ENCODE assay signal across 8 cellular contexts in the genomic region with DNA sequence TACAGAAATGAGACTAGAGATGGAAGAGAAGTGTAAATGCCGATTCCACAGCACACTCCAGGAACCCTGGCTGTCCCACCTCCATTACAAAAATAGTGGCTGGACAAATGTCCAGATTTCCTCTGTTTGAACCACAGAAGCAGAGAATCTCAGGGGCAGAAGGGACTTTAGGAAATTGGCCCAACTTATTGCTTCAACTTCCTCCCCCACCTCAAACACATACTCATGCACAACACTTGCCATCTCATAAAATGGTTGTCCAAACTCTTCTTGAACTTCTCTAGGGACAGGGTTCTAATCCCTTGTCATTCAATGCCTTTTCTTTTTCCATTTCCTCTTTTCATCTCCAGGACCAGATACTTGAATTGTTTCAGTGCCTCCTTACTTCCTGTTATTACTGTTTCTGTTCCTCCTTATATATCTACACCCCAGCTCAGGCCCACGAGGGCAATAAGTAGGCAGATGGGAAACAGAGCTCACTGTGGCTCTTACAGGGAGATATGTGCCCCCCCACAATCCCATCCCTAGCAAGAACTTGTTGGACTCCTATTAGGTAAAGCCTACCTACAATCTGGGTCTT. TPM values are rescaled to one million over a fixed set of nuclear protein-coding genes. Genes with fewer than 3 reads are reported as not detected.
A peak's percentile ranks its signal among the peaks of the same experiment; 100 is the strongest.
DNase-seq lines count a peak whose midpoint lies in the region; ATAC-seq and TF ChIP-seq lines count a peak whose summit lies in the region.

No MANE protein-coding gene starts in this region.

- in situ Hi-C loops in gastrocnemius medialis (cut with MboI; ENCODE audit: low sequenced_read_pairs in 4 of 4) = loop anchor here in 1 of 4 donors (25.0 kb wide), 1 partner anchor 576 kb away; a partner anchor contains a TSS
- in situ Hi-C loops in GM13976 (cut with MboI; ENCODE audit: low sequenced_read_pairs, unreplicated experiment) = no loop called here

- H3K9ac ChIP-seq in KMS-11 = peak overlapping the region; percentile 5; the same call in 1 of the 2 replicates

- peak; percentile 20 for ATAC-seq in GM19463 (IDR thresholded peaks at IDR 0.05; ENCODE audit: unreplicated experiment)
- peak; percentile 5 for ATAC-seq in central memory CD8-positive, alpha-beta T cell (replicated peaks; ENCODE audit: extremely low read depth, poor library complexity, severe bottlenecking)
- ATAC-seq in gastrocnemius medialis = peak in 1 of 2 donors; percentile 10

- H3K4me2 ChIP-seq in KMS-11 = peak overlapping the region; percentile 59

- H3K36me3 ChIP-seq in KMS-11 (ENCODE audit: insufficient read depth) (no peaks in the 10 kb centered on the region), gastrocnemius medialis (no peaks in the 10 kb centered on the region)

- H3K27ac ChIP-seq in KMS-11 (peak overlapping the region; percentile 62), gastrocnemius medialis (peak overlapping the region; percentile 61 to 77 (median 69))

- H3K36me3 Mint-ChIP-seq in CD14-positive monocyte = peaks cover 0 to 4% of the 10 kb centered on the region in 2 donors
- peaks cover 11% of the 10 kb centered on the region for H3K36me3 Mint-ChIP-seq in central memory CD8-positive, alpha-beta T cell (ENCODE audit: insufficient read depth)

- H3K9me3 Mint-ChIP-seq in CD14-positive monocyte = no peaks in the 10 kb centered on the region
- no peaks in the 10 kb centered on the region for H3K9me3 Mint-ChIP-seq in central memory CD8-positive, alpha-beta T cell

- H3K4me3 ChIP-seq in KMS-11 (IDR thresholded peaks at IDR 0.05; ENCODE audit: insufficient read depth, low read depth, low read length) (peak overlapping the region; percentile 72), gastrocnemius medialis (no peak overlapping the region)

- H4K20me1 ChIP-seq in KMS-11 (ENCODE audit: insufficient read depth) = no peaks in the 10 kb centered on the region

- peak overlapping the region; percentile 72 for H2AFZ ChIP-seq in KMS-11 (ENCODE audit: low read depth)

- DNase-seq in CD14-positive monocyte (ENCODE audit: low spot score) (peak; percentile 79), gastrocnemius medialis (no peak), HCEC 1CT (no peak), GM13976 (ENCODE audit: low spot score) (no peak), NCI-H146 treated with DMSO at 0.1 percent for 48 hours (lab: John Stamatoyannopoulos, UW; ENCODE audit: unreplicated experiment) (no peak)
- DNase-seq in central memory CD8-positive, alpha-beta T cell (ENCODE audit: low spot score in 2 of 2) = no peak

- no peaks in the 10 kb centered on the region for H3K79me2 ChIP-seq in KMS-11 (ENCODE audit: insufficient read depth, low read depth)

- H3K27me3 ChIP-seq in KMS-11 (ENCODE audit: insufficient read depth, low read depth) (no peaks in the 10 kb centered on the region), gastrocnemius medialis (no peaks in the 10 kb centered on the region)

- intact Hi-C loops in CD14-positive monocyte (cut with micrococcal nuclease) = no loop called here
- intact Hi-C loops in gastrocnemius medialis (cut with DNase I; ENCODE audit: low total_unique reads) = no loop called here

- TF ChIP-seq POLR2A in gastrocnemius medialis (IDR thresholded peaks at IDR 0.05) = no peak

- H3K4me1 ChIP-seq in KMS-11 (ENCODE audit: low read depth, poor library complexity, severe bottlenecking) (peaks cover 66% of the 10 kb centered on the region), gastrocnemius medialis (peaks cover 21% of the 10 kb centered on the region in 2 donors)

- H3K27me3 Mint-ChIP-seq in CD14-positive monocyte (ENCODE audit: low read depth in 3 of 3) = peaks cover 0 to 4% (median 1%) of the 10 kb centered on the region in 3 donors
- no peaks in the 10 kb centered on the region for H3K27me3 Mint-ChIP-seq in central memory CD8-positive, alpha-beta T cell

- TF ChIP-seq CTCF in CD14-positive monocyte (IDR thresholded peaks at IDR 0.05) = no peak
- no peak for TF ChIP-seq CTCF in KMS-11 (conservative IDR thresholded peaks at IDR 0.05; ENCODE audit: low read depth, low read length)
- no peak for TF ChIP-seq CTCF in gastrocnemius medialis (IDR thresholded peaks at IDR 0.05 in 4 of 5, conservative IDR thresholded peaks at IDR 0.05 in 1 of 5)
- no peak for TF ChIP-seq CTCF in GM13976 (IDR thresholded peaks at IDR 0.05; ENCODE audit: borderline replicate concordance, control extremely low read depth, extremely low read depth, insufficient read depth, missing control alignments)

- H3K9me3 ChIP-seq in gastrocnemius medialis = no peaks in the 10 kb centered on the region

- H3K4me3 Mint-ChIP-seq in CD14-positive monocyte = peak overlapping the region in 1 of 2 donors; percentile 64
- H3K4me3 Mint-ChIP-seq in central memory CD8-positive, alpha-beta T cell = peak overlapping the region; percentile 86

- peak overlapping the region; percentile 98 to 99 (median 99) for H3K27ac Mint-ChIP-seq in CD14-positive monocyte
- peak overlapping the region; percentile 69 for H3K27ac Mint-ChIP-seq in central memory CD8-positive, alpha-beta T cell (ENCODE audit: low read depth)

- H3K4me1 Mint-ChIP-seq in CD14-positive monocyte = peaks cover 83% of the 10 kb centered on the region
- H3K4me1 Mint-ChIP-seq in central memory CD8-positive, alpha-beta T cell = peaks cover 78% of the 10 kb centered on the region

RNA-seq across cellular contexts. Expression of a gene that starts 8.5 kb away (rescaled TPM):
- polyA plus RNA-seq in CD14-positive monocyte = 10 to 100 TPM; 16.8 to 21.0 TPM
- total RNA-seq in gastrocnemius medialis = 10 to 100 TPM; 35.5 to 47.7 (median 43.7) TPM

RNA-seq across cellular contexts. Expression of a gene that starts 13.0 kb away (rescaled TPM):
- under 1 TPM in 1 of 2 donors, not detected in 1; 0.01 TPM for polyA plus RNA-seq in CD14-positive monocyte
- 10 to 100 TPM in 1 of 4 donors, 1 to 10 TPM in 3; 1.2 to 12.4 (median 5.2) TPM for total RNA-seq in gastrocnemius medialis

RNA-seq across cellular contexts. Expression of a gene that starts 16.3 kb away (rescaled TPM):
- polyA plus RNA-seq in CD14-positive monocyte = 100 to 1,000 TPM; 101 to 119 TPM
- 100 to 1,000 TPM; 206 to 260 (median 226) TPM for total RNA-seq in gastrocnemius medialis

RNA-seq across cellular contexts. Expression of a gene that starts 19.6 kb away (rescaled TPM):
- 10 to 100 TPM; 10.5 to 10.8 TPM for polyA plus RNA-seq in CD14-positive monocyte
- 10 to 100 TPM in 2 of 4 donors, 1 to 10 TPM in 2; 4.0 to 14.7 (median 7.3) TPM for total RNA-seq in gastrocnemius medialis

RNA-seq across cellular contexts. Expression of a gene that starts 26.5 kb away (rescaled TPM):
- polyA plus RNA-seq in CD14-positive monocyte = 10 to 100 TPM; 11.0 to 11.3 TPM
- total RNA-seq in gastrocnemius medialis = 10 to 100 TPM; 16.5 to 20.8 (median 18.0) TPM
